Comparison of ENCODE assay signal across 21 cellular contexts in the genomic region with DNA sequence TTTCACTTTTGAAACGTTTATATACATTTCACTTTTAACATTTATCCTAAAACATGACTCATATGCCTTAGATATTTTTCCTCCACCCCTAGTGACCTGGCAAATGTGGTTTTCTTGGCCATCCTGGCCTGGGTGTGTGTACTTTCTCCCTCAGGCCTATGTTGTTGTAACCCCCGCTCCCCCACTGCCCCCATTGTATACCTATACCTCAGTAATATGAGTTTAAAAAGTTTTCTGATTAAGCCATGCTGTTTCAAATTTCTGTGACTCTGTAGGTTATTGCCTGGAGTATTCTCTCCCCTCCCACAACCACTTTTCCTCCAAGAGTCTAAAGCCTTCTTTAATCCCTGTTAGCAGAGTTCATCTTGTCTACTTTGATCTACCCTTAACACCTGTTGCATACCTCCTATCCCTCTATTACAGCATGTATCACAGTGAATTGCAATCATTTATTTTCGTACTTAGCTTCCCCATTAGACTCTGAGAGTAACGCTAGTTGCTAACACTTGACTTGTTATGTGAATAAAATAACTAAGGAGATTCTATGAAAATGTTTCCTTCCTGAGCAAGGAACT.
DNase-seq lines count a peak whose midpoint lies in the region; ATAC-seq and TF ChIP-seq lines count a peak whose summit lies in the region.
"Had no signal": no experiment of that assay in that cellular context is flagged by ENCODE, and none has a peak within 500 bp of the region (broad histone marks: within the 10 kb centered on the region; RNA-seq: fewer than 3 reads in every experiment).

No MANE protein-coding gene starts in this region.

- TF ChIP-seq POLR2A in gastroesophageal sphincter (IDR thresholded peaks at IDR 0.05) = no peak

- no peak for TF ChIP-seq EP300 in gastroesophageal sphincter (IDR thresholded peaks at IDR 0.05)

- intact Hi-C loops in CD4-positive, alpha-beta T cell (cut with DNase I, micrococcal nuclease) = no loop called here

- H3K9me3 ChIP-seq in CD4-positive, alpha-beta T cell (ENCODE audit: control insufficient read depth, low read length) = peaks cover 18% of the 10 kb centered on the region
- peaks cover 0 to 13% (median 0%) of the 10 kb centered on the region in 3 donors for H3K9me3 ChIP-seq in gastroesophageal sphincter

- no peak for ATAC-seq in CD4-positive, alpha-beta T cell (ENCODE audit: poor library complexity)
- ATAC-seq in gastroesophageal sphincter (no peak), GM19395 (IDR thresholded peaks at IDR 0.05; ENCODE audit: unreplicated experiment) (no peak), HG02678 (IDR thresholded peaks at IDR 0.05; ENCODE audit: unreplicated experiment) (no peak)
- ATAC-seq: activated T-cell treated with anti-CD3 and anti-CD28 coated beads, Interleukin-2, amount 50 U/mL, for 72 hours; natural killer cell had no signal

- POLR2A ChIA-PET in CD4-positive, alpha-beta T cell (lab: Charles Lee) = no interaction called here

- CTCF ChIA-PET in CD4-positive, alpha-beta T cell (lab: Charles Lee) = no interaction called here

- H3K9me3 Mint-ChIP-seq in CD4-positive, alpha-beta T cell = peaks cover 6% of the 10 kb centered on the region
- H3K9me3 Mint-ChIP-seq in nephron progenitor cell = peaks cover 32% of the 10 kb centered on the region

- H3K27ac Mint-ChIP-seq in CD4-positive, alpha-beta T cell = peak overlapping the region; percentile 6
- H3K27ac Mint-ChIP-seq in nephron progenitor cell = peak overlapping the region; percentile 11
- H3K27ac Mint-ChIP-seq: activated naive CD4-positive, alpha-beta T cell treated with anti-CD3 and anti-CD28 coated beads, Interleukin-2, amount 50 U/mL, for 24 hours; activated T-cell treated with anti-CD3 and anti-CD28 coated beads, Interleukin-2, amount 50 U/mL, for 72 hours; CD4-positive, CD25-positive, alpha-beta regulatory T cell; memory B cell; natural killer cell had no signal

- H3K4me1 ChIP-seq in gastroesophageal sphincter = peaks cover 19 to 47% (median 28%) of the 10 kb centered on the region in 3 donors

- no peak for TF ChIP-seq CTCF in CD4-positive, alpha-beta T cell (IDR thresholded peaks at IDR 0.05)
- TF ChIP-seq CTCF in gastroesophageal sphincter (IDR thresholded peaks at IDR 0.05) = no peak
- TF ChIP-seq CTCF in nephron progenitor cell (IDR thresholded peaks at IDR 0.05) = no peak

- DNase-seq in CD4-positive, alpha-beta T cell = no peak
- DNase-seq in NCI-H82 (lab: John Stamatoyannopoulos, UW) = peak; percentile 49
- no peak for DNase-seq in nephron progenitor cell
- DNase-seq in SW 1271 (lab: John Stamatoyannopoulos, UW) = no peak
- no peak for DNase-seq in OCI-M2 (lab: John Stamatoyannopoulos, UW; ENCODE audit: unreplicated experiment)
- DNase-seq: activated CD4-positive, alpha-beta T cell treated with anti-CD3 and anti-CD28 coated beads for 1 hour; activated T-cell treated with anti-CD3 and anti-CD28 coated beads, Interleukin-2, amount 50 U/mL, for 72 hours; CD4-positive, CD25-positive, alpha-beta regulatory T cell; cortex of kidney; KG1; natural killer cell; NCI-H1048; NCI-H2107; SIG-M5; T1000 had no signal

- no peaks in the 10 kb centered on the region for H3K27me3 ChIP-seq in CD4-positive, alpha-beta T cell (ENCODE audit: control insufficient read depth, insufficient read depth, low read length)
- H3K27me3 ChIP-seq in gastroesophageal sphincter = no peaks in the 10 kb centered on the region
- H3K27me3 ChIP-seq: suprapubic skin had no signal

- H3K4me3 ChIP-seq in gastroesophageal sphincter = no peak overlapping the region
- H3K4me3 ChIP-seq: suprapubic skin had no signal

- peaks cover 42% of the 10 kb centered on the region for H3K36me3 Mint-ChIP-seq in CD4-positive, alpha-beta T cell (ENCODE audit: low read depth)
- peaks cover 36% of the 10 kb centered on the region for H3K36me3 Mint-ChIP-seq in nephron progenitor cell (ENCODE audit: low read depth)

- H3K4me3 Mint-ChIP-seq in CD4-positive, alpha-beta T cell = no peak overlapping the region
- H3K4me3 Mint-ChIP-seq in nephron progenitor cell = no peak overlapping the region
- H3K4me3 Mint-ChIP-seq: activated naive CD4-positive, alpha-beta T cell treated with anti-CD3 and anti-CD28 coated beads, Interleukin-2, amount 50 U/mL, for 24 hours; activated T-cell treated with anti-CD3 and anti-CD28 coated beads, Interleukin-2, amount 50 U/mL, for 72 hours; CD4-positive, CD25-positive, alpha-beta regulatory T cell; memory B cell; natural killer cell had no signal

- H3K27me3 Mint-ChIP-seq in CD4-positive, alpha-beta T cell = no peaks in the 10 kb centered on the region
- H3K27me3 Mint-ChIP-seq in nephron progenitor cell (ENCODE audit: low read depth, poor library complexity) = peaks cover 2% of the 10 kb centered on the region
- H3K27me3 Mint-ChIP-seq: activated naive CD4-positive, alpha-beta T cell treated with anti-CD3 and anti-CD28 coated beads, Interleukin-2, amount 50 U/mL, for 24 hours; CD4-positive, CD25-positive, alpha-beta regulatory T cell; memory B cell had no signal

- H3K36me3 ChIP-seq in gastroesophageal sphincter = peaks cover 0 to 12% of the 10 kb centered on the region in 2 donors

- peaks cover 46% of the 10 kb centered on the region for H3K4me1 Mint-ChIP-seq in CD4-positive, alpha-beta T cell (ENCODE audit: low read depth)
- H3K4me1 Mint-ChIP-seq in nephron progenitor cell = peaks cover 45% of the 10 kb centered on the region

- WGBS in gastroesophageal sphincter (ENCODE audit: low coverage in 1 of 2), 2 donors = 46 to 48% methylated on average over 3 to 4 of the region's 4 CpGs

- H3K27ac ChIP-seq in CD4-positive, alpha-beta T cell (ENCODE audit: low read depth, low read length) = no peak overlapping the region
- peak overlapping the region in 3 of 4 donors; percentile 39 to 54 (median 41) for H3K27ac ChIP-seq in gastroesophageal sphincter
- H3K27ac ChIP-seq: suprapubic skin had no signal
